In the genomic region with DNA sequence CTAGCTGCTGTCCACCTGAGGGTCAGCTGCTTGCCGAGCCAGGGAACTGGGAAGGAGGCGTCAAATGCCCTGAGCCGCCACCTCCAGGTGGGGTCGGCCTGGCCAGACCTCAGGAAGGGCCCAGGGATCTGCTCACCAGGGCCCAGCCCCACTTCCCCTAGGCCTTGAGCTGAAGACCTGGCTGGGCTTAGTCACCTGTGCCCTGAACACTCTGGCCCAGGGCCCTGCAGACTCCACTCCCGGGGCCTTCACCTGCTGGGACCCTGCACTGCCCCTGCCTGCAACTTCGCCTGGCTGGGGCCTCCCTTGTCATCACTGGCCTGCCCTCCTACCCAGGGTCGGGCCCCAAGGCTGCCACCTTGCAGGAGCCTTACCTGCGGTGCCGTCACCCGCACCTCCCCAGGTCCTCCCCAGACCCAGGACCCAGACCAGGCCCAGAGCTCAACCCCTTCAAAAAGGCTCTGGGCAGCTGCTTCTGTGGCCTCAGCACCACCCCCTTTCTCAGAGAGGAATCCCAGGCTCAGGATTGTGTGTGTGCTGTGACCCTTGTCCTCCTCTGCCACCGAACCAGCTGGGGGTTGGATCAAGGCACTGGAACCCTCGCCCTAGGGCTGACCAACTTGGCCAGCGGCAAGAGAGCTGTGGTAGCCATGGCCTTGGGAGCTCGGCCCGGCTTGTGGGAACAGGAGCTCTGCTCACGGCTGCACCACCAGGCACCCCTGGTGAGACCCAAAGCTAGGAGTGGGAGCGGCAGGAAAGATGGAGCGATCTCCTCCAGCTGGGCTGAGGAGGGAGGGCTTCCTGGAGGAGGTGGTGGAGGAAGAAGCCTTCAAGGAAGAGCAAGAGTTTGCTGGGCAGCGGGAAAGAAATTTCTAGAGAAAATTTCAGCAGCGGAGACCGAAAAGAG, we compare ENCODE assay signal across 8 cellular contexts. TPM values are rescaled to one million over a fixed set of nuclear protein-coding genes. Genes with fewer than 3 reads are reported as not detected.
A peak's percentile ranks its signal among the peaks of the same experiment; 100 is the strongest.
DNase-seq lines count a peak whose midpoint lies in the region; ATAC-seq and TF ChIP-seq lines count a peak whose summit lies in the region.

No MANE protein-coding gene starts in this region.

- H3K27ac ChIP-seq in lower lobe of right lung, result peak overlapping the region; percentile 76
- H3K27ac ChIP-seq in upper lobe of right lung, result peak overlapping the region; percentile 75

- H3K27me3 Mint-ChIP-seq in activated naive CD4-positive, alpha-beta T cell treated with anti-CD3 and anti-CD28 coated beads for 36 hours (ENCODE audit: low read depth), result no peaks in the 10 kb centered on the region

- no peak for DNase-seq in activated naive CD4-positive, alpha-beta T cell treated with anti-CD3 and anti-CD28 coated beads for 36 hours
- DNase-seq in activated naive CD4-positive, alpha-beta T cell treated with anti-CD3 and anti-CD28 coated beads, Interleukin-2, amount 50 U/mL, for 16 hours, result no peak
- DNase-seq in astrocyte of the hippocampus (ENCODE audit: low read depth, low spot score), result peak; percentile 31
- no peak for DNase-seq in lower lobe of right lung
- DNase-seq in upper lobe of right lung, result no peak
- DNase-seq in stimulated activated CD4-positive, alpha-beta T cell treated with anti-CD3 and anti-CD28 coated beads, Interleukin-4, amount 100 ng/mL, for 1 hour, result no peak
- no peak for DNase-seq in NCI-H526 treated with DMSO at 0.1 percent for 48 hours (lab: John Stamatoyannopoulos, UW)

- H3K36me3 ChIP-seq in lower lobe of right lung (peaks cover 21% of the 10 kb centered on the region), upper lobe of right lung (peaks cover 21% of the 10 kb centered on the region)

- no peak overlapping the region for H3K27ac Mint-ChIP-seq in activated naive CD4-positive, alpha-beta T cell treated with anti-CD3 and anti-CD28 coated beads for 36 hours

- H3K27me3 ChIP-seq in lower lobe of right lung (ENCODE audit: low read depth), result no peaks in the 10 kb centered on the region
- no peaks in the 10 kb centered on the region for H3K27me3 ChIP-seq in upper lobe of right lung

- peak overlapping the region; percentile 85 for H3K4me3 Mint-ChIP-seq in activated naive CD4-positive, alpha-beta T cell treated with anti-CD3 and anti-CD28 coated beads for 36 hours

- ATAC-seq in lower lobe of right lung, result peak in 1 of 2 donors; percentile 1
- no peak for ATAC-seq in upper lobe of right lung
- no peak for ATAC-seq in HG02973 (IDR thresholded peaks at IDR 0.05; ENCODE audit: unreplicated experiment)

- H3K9me3 Mint-ChIP-seq in activated naive CD4-positive, alpha-beta T cell treated with anti-CD3 and anti-CD28 coated beads for 36 hours, result no peaks in the 10 kb centered on the region

- H3K4me1 ChIP-seq in lower lobe of right lung (peaks cover 23% of the 10 kb centered on the region), upper lobe of right lung (peaks cover 16% of the 10 kb centered on the region)

- H3K9me3 ChIP-seq in lower lobe of right lung, result no peaks in the 10 kb centered on the region
- no peaks in the 10 kb centered on the region for H3K9me3 ChIP-seq in upper lobe of right lung

- H3K4me3 ChIP-seq in lower lobe of right lung (peak overlapping the region; percentile 100), upper lobe of right lung (peak overlapping the region; percentile 86)

- peaks cover 18% of the 10 kb centered on the region for H3K4me1 Mint-ChIP-seq in activated naive CD4-positive, alpha-beta T cell treated with anti-CD3 and anti-CD28 coated beads for 36 hours (ENCODE audit: low read depth)

- intact Hi-C loops in activated naive CD4-positive, alpha-beta T cell treated with anti-CD3 and anti-CD28 coated beads for 36 hours (cut with micrococcal nuclease), result no loop called here
- intact Hi-C loops in lower lobe of right lung (cut with DNase I), result no loop called here
- intact Hi-C loops in upper lobe of right lung (cut with DNase I), result no loop called here

- peaks cover 6% of the 10 kb centered on the region for H3K36me3 Mint-ChIP-seq in activated naive CD4-positive, alpha-beta T cell treated with anti-CD3 and anti-CD28 coated beads for 36 hours (ENCODE audit: low read depth)

- CTCF ChIA-PET in activated naive CD4-positive, alpha-beta T cell treated with anti-CD3 and anti-CD28 coated beads for 36 hours (lab: Charles Lee), result interaction anchor here (0.8 to 3.1 kb wide), 3 partner anchors 15 to 219 kb away, joined by 3 to 13 read pairs (median 3); no protein-coding TSS in a partner anchor

- TF ChIP-seq CTCF in lower lobe of right lung (IDR thresholded peaks at IDR 0.05) (no peak), upper lobe of right lung (IDR thresholded peaks at IDR 0.05) (no peak)

RNA-seq across cellular contexts. Expression of a gene that starts 1.2 kb away (rescaled TPM):
- 10 to 100 TPM; 47.0 to 47.1 TPM for total RNA-seq in activated naive CD4-positive, alpha-beta T cell treated with anti-CD3 and anti-CD28 coated beads for 36 hours
- 44.7 TPM for total RNA-seq in lower lobe of right lung
- 47.2 TPM for total RNA-seq in upper lobe of right lung

RNA-seq across cellular contexts. Expression of a gene that starts 2.9 kb away (rescaled TPM):
- total RNA-seq in activated naive CD4-positive, alpha-beta T cell treated with anti-CD3 and anti-CD28 coated beads for 36 hours, result not detected
- total RNA-seq in lower lobe of right lung (0.38 TPM), upper lobe of right lung (not detected)

RNA-seq across cellular contexts. Expression of a gene that starts 12.9 kb away (rescaled TPM):
- 100 to 1,000 TPM; 193 to 196 TPM for total RNA-seq in activated naive CD4-positive, alpha-beta T cell treated with anti-CD3 and anti-CD28 coated beads for 36 hours
- total RNA-seq in lower lobe of right lung (208 TPM), upper lobe of right lung (191 TPM)

RNA-seq across cellular contexts. Expression of a gene that starts 23.3 kb away (rescaled TPM):
- total RNA-seq in activated naive CD4-positive, alpha-beta T cell treated with anti-CD3 and anti-CD28 coated beads for 36 hours, result not detected
- total RNA-seq in lower lobe of right lung (not detected), upper lobe of right lung (0.23 TPM)

RNA-seq across cellular contexts. Expression of a gene that starts 23.6 kb away (rescaled TPM):
- 1 to 10 TPM in 1 of 2 experiments, under 1 TPM in 1; 0.93 to 1.1 TPM for total RNA-seq in activated naive CD4-positive, alpha-beta T cell treated with anti-CD3 and anti-CD28 coated beads for 36 hours
- 27.2 TPM for total RNA-seq in lower lobe of right lung
- total RNA-seq in upper lobe of right lung, result 27.4 TPM
